In genomic region chr1:14841456-14841855, GRCh38 we compare ENCODE assay signal across 27 cellular contexts.
"Had no signal": no experiment of that assay in that cellular context is flagged by ENCODE, and none has a peak within 500 bp of the region (broad histone marks: within the 10 kb centered on the region; RNA-seq: fewer than 3 reads in every experiment).

No MANE protein-coding gene starts in this region.

- ATAC-seq: gastrocnemius medialis; left lobe of liver; mucosa of descending colon; natural killer cell treated with Interleukin-12 subunit alpha and Interleukin-12 subunit beta and Interleukin-15 and Interleukin-18, amount 100 ng/mL, for 72 hours; sciatic nerve; stimulated activated naive CD8-positive, alpha-beta T cell treated with anti-CD3 and anti-CD28 coated beads, Interleukin-15, amount 100 ng/mL, for 72 hours had no signal

- H3K4me3 ChIP-seq: dorsolateral prefrontal cortex, gastrocnemius medialis, lung, mucosa of descending colon, smooth muscle cell, thyroid gland had no signal

- H2AFZ ChIP-seq: parathyroid adenoma had no signal

- H3K4me1 ChIP-seq: gastrocnemius medialis, parathyroid adenoma, thyroid gland had no signal

- H3K4me3 Mint-ChIP-seq: memory B cell; mesothelial cell of epicardium; natural killer cell treated with Interleukin-12 subunit alpha and Interleukin-12 subunit beta and Interleukin-15 and Interleukin-18, amount 100 ng/mL, for 72 hours; neural crest cell; stimulated activated naive CD8-positive, alpha-beta T cell treated with anti-CD3 and anti-CD28 coated beads, Interleukin-15, amount 100 ng/mL, for 72 hours had no signal

- H3K27me3 Mint-ChIP-seq: progenitor cell of endocrine pancreas had no signal

- H3K27me3 ChIP-seq: dorsolateral prefrontal cortex, neutrophil, thyroid gland had no signal

- DNase-seq: dorsolateral prefrontal cortex; effector CD4-positive, alpha-beta T cell; foreskin fibroblast; gastrocnemius medialis; head of caudate nucleus; kidney; mucosa of descending colon; naive B cell; stimulated activated CD4-positive, alpha-beta T cell treated with anti-CD3 and anti-CD28 coated beads, Interleukin-12 subunit alpha, Interleukin-12 subunit beta, amount 100 ng/mL, for 4 hours; stimulated activated CD4-positive, alpha-beta T cell treated with anti-CD3 and anti-CD28 coated beads, Interleukin-1b, Interleukin-23, amount 100 ng/mL, for 48 hours; stimulated activated CD4-positive, alpha-beta T cell treated with anti-CD3 and anti-CD28 coated beads, Interleukin-4, amount 100 ng/mL, for 1 hour; stimulated activated CD8-positive, alpha-beta memory T cell treated with anti-CD3 and anti-CD28 coated beads, Interleukin-4, amount 100 ng/mL, for 48 hours; stimulated activated naive CD4-positive, alpha-beta T cell; stimulated activated naive CD8-positive, alpha-beta T cell treated with anti-CD3 and anti-CD28 coated beads, Interleukin-15, amount 100 ng/mL, for 72 hours; thyroid gland; trophoblast cell had no signal

- H3K9me3 ChIP-seq: gastrocnemius medialis, neutrophil, thyroid gland had no signal

- H3K4me1 Mint-ChIP-seq: mesothelial cell of epicardium; naive B cell; neural crest cell; stimulated activated naive CD8-positive, alpha-beta T cell treated with anti-CD3 and anti-CD28 coated beads, Interleukin-15, amount 100 ng/mL, for 72 hours had no signal

- H3K9ac ChIP-seq: parathyroid adenoma had no signal

- H3K36me3 ChIP-seq: gastrocnemius medialis, neutrophil, thyroid gland had no signal

- H3K4me2 ChIP-seq: smooth muscle cell had no signal

- H3K79me2 ChIP-seq: parathyroid adenoma had no signal

- H3K27ac Mint-ChIP-seq: memory B cell; mesothelial cell of epicardium; natural killer cell treated with Interleukin-12 subunit alpha and Interleukin-12 subunit beta and Interleukin-15 and Interleukin-18, amount 100 ng/mL, for 72 hours; progenitor cell of endocrine pancreas had no signal

- H3K27ac ChIP-seq: dorsolateral prefrontal cortex, gastrocnemius medialis, neutrophil, parathyroid adenoma, thyroid gland had no signal
